In genomic region chr13:75052616-75053015, GRCh38 we compare ENCODE assay signal across 31 cellular contexts.
"Had no signal": no experiment of that assay in that cellular context is flagged by ENCODE, and none has a peak within 500 bp of the region (broad histone marks: within the 10 kb centered on the region; RNA-seq: fewer than 3 reads in every experiment).

No MANE protein-coding gene starts in this region.

- H3K27ac Mint-ChIP-seq: activated CD4-positive, alpha-beta T cell treated with anti-CD3 and anti-CD28 coated beads for 36 hours; activated CD4-positive, alpha-beta T cell treated with anti-CD3 and anti-CD28 coated beads, Interleukin-2, amount 10 ng/mL, durations not matched to agents 7 days and 5 days; activated CD8-positive, alpha-beta T cell treated with anti-CD3 and anti-CD28 coated beads, Interleukin-2, amount 10 ng/mL, durations not matched to agents 7 days and 5 days; activated naive CD4-positive, alpha-beta T cell treated with anti-CD3 and anti-CD28 coated beads, Interleukin-2, amount 50 U/mL, for 24 hours; activated naive CD8-positive, alpha-beta T cell treated with anti-CD3 and anti-CD28 coated beads, Interleukin-2, amount 10 ng/mL, durations not matched to agents 7 days and 5 days; activated T-cell treated with anti-CD3 and anti-CD28 coated beads, Interleukin-2, amount 50 U/mL, for 24 hours; activated T-helper 2 cell treated with anti-CD3 and anti-CD28 coated beads, Interferon-gamma antibody, Interleukin-2, Interleukin-4, amounts not matched to agents 10 μg/mL and 5 μg/mL and 100 μg/mL, durations not matched to agents 14 hours and 24 hours and 36 hours; WTC11 had no signal

- H2AFZ ChIP-seq: PC-9 had no signal

- H3K27me3 ChIP-seq: ascending aorta, cardiac muscle cell, MG63 had no signal

- H3K4me3 ChIP-seq: ascending aorta, cardiac muscle cell, MG63, PC-9 had no signal

- H3K9me3 ChIP-seq: ascending aorta, MG63 had no signal

- H3K4me1 Mint-ChIP-seq: activated CD4-positive, alpha-beta T cell treated with anti-CD3 and anti-CD28 coated beads for 36 hours; activated CD4-positive, alpha-beta T cell treated with anti-CD3 and anti-CD28 coated beads, Interleukin-2, amount 10 ng/mL, durations not matched to agents 7 days and 5 days; activated naive CD4-positive, alpha-beta T cell treated with anti-CD3 and anti-CD28 coated beads, Interleukin-2, amount 50 U/mL, for 24 hours; activated naive CD8-positive, alpha-beta T cell treated with anti-CD3 and anti-CD28 coated beads, Interleukin-2, amount 10 ng/mL, durations not matched to agents 7 days and 5 days; central memory CD8-positive, alpha-beta T cell had no signal

- DNase-seq: activated CD4-positive, alpha-beta T cell treated with anti-CD3 and anti-CD28 coated beads for 36 hours; activated CD4-positive, alpha-beta T cell treated with anti-CD3 and anti-CD28 coated beads, Interleukin-2, amount 10 ng/mL, durations not matched to agents 7 days and 5 days; activated CD4-positive, alpha-beta T cell treated with anti-CD3 and anti-CD28 coated beads, Interleukin-2, amount 50 U/mL, for 48 hours; activated CD8-positive, alpha-beta T cell treated with anti-CD3 and anti-CD28 coated beads, Interleukin-2, amount 10 ng/mL, durations not matched to agents 7 days and 5 days; activated gamma-delta T cell; activated naive CD4-positive, alpha-beta T cell treated with Interleukin-2 at 50 U/mL for 16 hours; activated naive CD8-positive, alpha-beta T cell treated with anti-CD3 and anti-CD28 coated beads, Interleukin-2, amount 10 ng/mL, durations not matched to agents 7 days and 5 days; activated T-cell treated with anti-CD3 and anti-CD28 coated beads, Interleukin-2, amount 50 U/mL, for 24 hours; amygdala; Kasumi-1; MG63; NCI-H1092 treated with DMSO at 0.1 percent for 48 hours; NCI-H1417; NCI-H146; NCI-H187; NCI-H2029 treated with DMSO at 0.1 percent for 48 hours; NCI-H2107; NCI-H2171; NCI-H510A; NCI-H748 treated with DMSO at 0.1 percent for 48 hours; NK-92 treated with Interleukin-12 subunit alpha and Interleukin-12 subunit beta, amount 100 ng/mL, for 24 hours; PC-9; Right ventricle myocardium superior; T1000 had no signal

- H3K4me3 Mint-ChIP-seq: activated CD4-positive, alpha-beta T cell treated with anti-CD3 and anti-CD28 coated beads for 36 hours; activated CD4-positive, alpha-beta T cell treated with anti-CD3 and anti-CD28 coated beads, Interleukin-2, amount 10 ng/mL, durations not matched to agents 7 days and 5 days; activated CD8-positive, alpha-beta T cell treated with anti-CD3 and anti-CD28 coated beads, Interleukin-2, amount 10 ng/mL, durations not matched to agents 7 days and 5 days; activated naive CD4-positive, alpha-beta T cell treated with anti-CD3 and anti-CD28 coated beads, Interleukin-2, amount 50 U/mL, for 24 hours; activated naive CD8-positive, alpha-beta T cell treated with anti-CD3 and anti-CD28 coated beads, Interleukin-2, amount 10 ng/mL, durations not matched to agents 7 days and 5 days; activated T-cell treated with anti-CD3 and anti-CD28 coated beads, Interleukin-2, amount 50 U/mL, for 24 hours; central memory CD8-positive, alpha-beta T cell; WTC11 had no signal

- H3K4me1 ChIP-seq: ascending aorta had no signal

- H3K27ac ChIP-seq: ascending aorta, cardiac muscle cell, PC-9 had no signal

- H3K4me2 ChIP-seq: PC-9 had no signal

- H3K9me3 Mint-ChIP-seq: activated CD4-positive, alpha-beta T cell treated with anti-CD3 and anti-CD28 coated beads, Interleukin-2, amount 10 ng/mL, durations not matched to agents 7 days and 5 days; activated naive CD8-positive, alpha-beta T cell treated with anti-CD3 and anti-CD28 coated beads, Interleukin-2, amount 10 ng/mL, durations not matched to agents 7 days and 5 days; activated T-cell treated with anti-CD3 and anti-CD28 coated beads, Interleukin-2, amount 50 U/mL, for 24 hours; activated T-helper 2 cell treated with anti-CD3 and anti-CD28 coated beads, Interferon-gamma antibody, Interleukin-2, Interleukin-4, amounts not matched to agents 10 μg/mL and 5 μg/mL and 100 μg/mL, durations not matched to agents 14 hours and 24 hours and 36 hours; central memory CD8-positive, alpha-beta T cell; WTC11 had no signal

- ATAC-seq: activated CD4-positive, alpha-beta T cell treated with anti-CD3 and anti-CD28 coated beads for 36 hours; activated CD4-positive, CD25-positive, alpha-beta regulatory T cell treated with anti-CD3 and anti-CD28 coated beads, Interleukin-2, amount 50 U/mL, for 24 hours; activated CD8-positive, alpha-beta T cell treated with anti-CD3 and anti-CD28 coated beads, Interleukin-2, amount 10 ng/mL, durations not matched to agents 7 days and 5 days; WTC11 had no signal

- H3K36me3 Mint-ChIP-seq: activated naive CD4-positive, alpha-beta T cell treated with anti-CD3 and anti-CD28 coated beads, Interleukin-2, amount 50 U/mL, for 24 hours; activated naive CD8-positive, alpha-beta T cell treated with anti-CD3 and anti-CD28 coated beads, Interleukin-2, amount 10 ng/mL, durations not matched to agents 7 days and 5 days; WTC11 had no signal

- H3K36me3 ChIP-seq: ascending aorta, cardiac muscle cell, MG63 had no signal
